ENCODE assay signal across 8 cellular contexts in the genomic region with DNA sequence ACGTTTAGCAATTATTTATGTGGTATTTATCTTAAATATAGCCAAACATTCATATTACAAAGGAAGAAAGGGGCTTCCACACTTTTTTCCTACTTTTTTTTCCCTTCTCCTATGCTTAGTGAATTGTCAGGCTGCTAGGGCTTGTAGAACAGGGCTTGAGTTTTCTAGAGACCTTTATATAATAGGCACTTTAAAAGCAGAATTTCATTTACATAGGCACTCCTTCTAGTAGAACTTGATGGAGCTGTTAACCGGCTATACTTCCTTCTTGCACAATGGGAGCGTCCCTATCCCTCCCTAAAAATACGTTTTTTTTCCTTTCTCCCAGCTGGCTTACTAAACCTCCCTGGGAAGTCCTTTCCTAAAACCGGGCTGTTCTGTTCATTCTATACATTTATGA.
A peak's percentile ranks its signal among the peaks of the same experiment; 100 is the strongest.
DNase-seq lines count a peak whose midpoint lies in the region; ATAC-seq and TF ChIP-seq lines count a peak whose summit lies in the region.

No MANE protein-coding gene starts in this region.

- TF ChIP-seq CTCF in WI38 (IDR thresholded peaks at IDR 0.05; ENCODE audit: low read depth, low read length), result no peak

- H3K4me1 Mint-ChIP-seq in stimulated activated memory B cell treated with anti-CD40 and anti-IgM and Interleukin-4, amounts not matched to agents 10 μg/mL and 1 μg/mL and 100 μg/mL, for 72 hours, result peaks cover 48% of the 10 kb centered on the region

- peaks cover 21% of the 10 kb centered on the region for H3K36me3 Mint-ChIP-seq in stimulated activated memory B cell treated with anti-CD40 and anti-IgM and Interleukin-4, amounts not matched to agents 10 μg/mL and 1 μg/mL and 100 μg/mL, for 72 hours

- no peaks in the 10 kb centered on the region for H3K27me3 Mint-ChIP-seq in stimulated activated memory B cell treated with anti-CD40 and anti-IgM and Interleukin-4, amounts not matched to agents 10 μg/mL and 1 μg/mL and 100 μg/mL, for 72 hours

- peak overlapping the region; percentile 91 for H3K4me3 Mint-ChIP-seq in stimulated activated memory B cell treated with anti-CD40 and anti-IgM and Interleukin-4, amounts not matched to agents 10 μg/mL and 1 μg/mL and 100 μg/mL, for 72 hours

- H3K4me3 ChIP-seq in WI38 (ENCODE audit: low read depth, low read length) (peak overlapping the region; percentile 80), iPS-11a (ENCODE audit: low read depth, low read length) (peak overlapping the region; percentile 91)

- no peak for ATAC-seq in stimulated activated memory B cell treated with anti-CD40 and anti-IgM and Interleukin-4, amounts not matched to agents 10 μg/mL and 1 μg/mL and 100 μg/mL, for 72 hours
- no peak for ATAC-seq in GM21576 (IDR thresholded peaks at IDR 0.05; ENCODE audit: unreplicated experiment)
- no peak for ATAC-seq in HG02884 (IDR thresholded peaks at IDR 0.05; ENCODE audit: unreplicated experiment)

- DNase-seq in NOMO-1 (lab: John Stamatoyannopoulos, UW; ENCODE audit: unreplicated experiment in 2 of 2) (peak; percentile 7 to 20), NOMO-1 treated with dmso at 0.1 percent for 144 hours (lab: John Stamatoyannopoulos, UW; ENCODE audit: unreplicated experiment) (no peak), 8988T (no peak)

- no peaks in the 10 kb centered on the region for H3K9me3 Mint-ChIP-seq in stimulated activated memory B cell treated with anti-CD40 and anti-IgM and Interleukin-4, amounts not matched to agents 10 μg/mL and 1 μg/mL and 100 μg/mL, for 72 hours

- H3K27ac Mint-ChIP-seq in stimulated activated memory B cell treated with anti-CD40 and anti-IgM and Interleukin-4, amounts not matched to agents 10 μg/mL and 1 μg/mL and 100 μg/mL, for 72 hours, result peak overlapping the region; percentile 96

Comparison
In these comparisons a context has a peak if more than half of its experiments do, and no peak if none do; other contexts are left out.
1. DNase-seq: peak in NOMO-1 (2 of 2); none in NOMO-1 treated with dmso at 0.1 percent for 144 hours (single experiment) and 8988T (single experiment).